Comparison of ENCODE assay signal across 8 cellular contexts in the genomic region with DNA sequence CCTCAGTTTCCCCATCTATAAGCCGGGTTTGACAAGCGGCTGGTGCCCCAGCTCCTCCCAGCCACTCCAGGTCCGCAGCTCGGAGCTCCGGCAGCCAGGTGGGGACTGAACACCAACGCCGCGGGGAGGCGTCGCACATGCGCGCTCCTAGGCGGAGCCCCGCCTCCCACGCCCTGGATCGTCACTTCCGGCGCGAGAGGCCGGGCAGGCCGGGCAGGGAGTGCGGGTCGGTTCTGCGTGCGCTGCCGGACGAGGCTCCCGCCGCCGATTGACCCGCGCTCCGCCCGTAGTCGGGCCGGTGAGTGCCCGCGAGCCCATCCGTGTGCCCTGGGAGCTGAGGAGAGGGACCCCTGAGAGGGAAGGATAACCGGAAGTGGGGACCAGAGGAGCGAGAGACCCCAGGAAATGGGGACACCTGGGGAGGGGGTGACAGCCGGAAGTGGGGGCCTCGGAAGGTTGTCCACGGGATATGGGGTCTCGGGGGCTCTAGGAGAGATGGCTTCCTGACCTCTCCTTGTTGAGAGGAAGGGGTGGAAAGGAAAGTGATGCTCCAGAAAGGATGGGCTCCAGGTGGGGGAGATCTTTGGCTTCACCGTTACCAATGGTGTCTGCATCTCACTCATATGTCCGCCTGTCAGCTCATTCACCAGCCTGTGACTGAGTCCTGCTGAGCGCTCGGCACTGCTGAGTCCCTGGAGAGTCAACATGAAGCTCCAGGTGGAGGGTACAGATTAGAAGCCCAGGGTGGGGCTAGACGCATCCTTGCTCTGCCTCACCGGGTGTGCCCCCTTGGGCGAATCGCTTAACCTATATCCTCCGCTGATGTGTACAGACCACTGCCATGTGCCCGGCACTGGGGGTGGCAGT. TPM values are rescaled to one million over a fixed set of nuclear protein-coding genes. Genes with fewer than 3 reads are reported as not detected.
DNase-seq lines count a peak whose midpoint lies in the region; ATAC-seq, FAIRE-seq and TF ChIP-seq lines count a peak whose summit lies in the region.

A gene with protein sequence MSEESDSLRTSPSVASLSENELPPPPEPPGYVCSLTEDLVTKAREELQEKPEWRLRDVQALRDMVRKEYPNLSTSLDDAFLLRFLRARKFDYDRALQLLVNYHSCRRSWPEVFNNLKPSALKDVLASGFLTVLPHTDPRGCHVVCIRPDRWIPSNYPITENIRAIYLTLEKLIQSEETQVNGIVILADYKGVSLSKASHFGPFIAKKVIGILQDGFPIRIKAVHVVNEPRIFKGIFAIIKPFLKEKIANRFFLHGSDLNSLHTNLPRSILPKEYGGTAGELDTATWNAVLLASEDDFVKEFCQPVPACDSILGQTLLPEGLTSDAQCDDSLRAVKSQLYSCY (plus strand): TSS at position 181 of the 867 bp plus-strand sequence. CDS start 4,126 bp downstream, outside the sequence.

- no peaks in the 10 kb centered on the region for H3K4me1 ChIP-seq in BE2C

- H3K36me3 ChIP-seq in BE2C: peaks cover 3% of the 10 kb centered on the region; the same call in 1 of the 2 replicates

- peak; percentile 39 for TF ChIP-seq CTCF in BE2C (IDR thresholded peaks at IDR 0.05; ENCODE audit: low read depth, low read length)

- no peaks in the 10 kb centered on the region for H3K27me3 ChIP-seq in BE2C

- peak; percentile 91 for DNase-seq in BE2C
- DNase-seq in GM19239 (ENCODE audit: insufficient read length, low spot score): peak; percentile 93
- DNase-seq in NCI-H510A treated with DMSO at 0.1 percent for 48 hours (lab: John Stamatoyannopoulos, UW): peak; percentile 78
- DNase-seq in activated CD4-positive, alpha-beta T cell treated with anti-CD3 and anti-CD28 coated beads for 48 hours: peak; percentile 93
- DNase-seq in left kidney (ENCODE audit: low read depth, low spot score): peak; percentile 96
- DNase-seq in stimulated activated CD4-positive, alpha-beta T cell treated with anti-CD3 and anti-CD28 coated beads, Interleukin-1b, Interleukin-23, amount 100 ng/mL, for 48 hours: peak; percentile 89

- H3K27ac ChIP-seq in cingulate gyrus (ENCODE audit: low read depth, low read length): peak within 1 kb of the TSS; percentile 87

- peak within 1 kb of the TSS; percentile 74 for H3K4me3 ChIP-seq in BE2C (ENCODE audit: low read depth, low read length)

- peak; percentile 72 for FAIRE-seq in GM19239 (lab: Jason Lieb, UNC)

- no peaks in the 10 kb centered on the region for H3K9me3 ChIP-seq in BE2C

- ATAC-seq in HG03442 (IDR thresholded peaks at IDR 0.05; ENCODE audit: unreplicated experiment): peak; percentile 91

RNA-seq across cellular contexts. Expression of the gene that starts here (rescaled TPM):
- polyA plus RNA-seq in BE2C (2012; ENCODE audit: insufficient read depth, insufficient read length, low read depth): 7.3 TPM

Comparison
In these comparisons a context has a peak if more than half of its experiments do, and no peak if none do; other contexts are left out.
1. Peak in every context shown above with its lines: DNase-seq, ATAC-seq, H3K4me3 ChIP-seq and H3K27ac ChIP-seq.